1 cellular context compared by ENCODE assay signal in genomic region chr9:98182069-98182820, GRCh38.
TF ChIP-seq lines count a peak whose summit lies in the region.

No MANE protein-coding gene starts in this region.

TF ChIP-seq in K562, 482 proteins besides CTCF, POLR2A, EP300 and RAD21 (continued from another document and continues in another):
- TF ChIP-seq MEF2A (IDR thresholded peaks at IDR 0.05; ENCODE audit: control insufficient read depth, low read depth, low read length) (0 out of 2 replicates have a peak, but pooled peaks have one; percentile 12), YBX1 (IDR thresholded peaks at IDR 0.05) (no peak), NFXL1 (CRISPR knock-in tag; IDR thresholded peaks at IDR 0.05) (no peak), ZNF518B (CRISPR knock-in tag; IDR thresholded peaks at IDR 0.05) (no peak), ZNF668 (CRISPR knock-in tag; IDR thresholded peaks at IDR 0.05) (peak; percentile 21; the same call in 1 of the 2 replicates), SUPT5H (IDR thresholded peaks at IDR 0.05) (no peak), MECOM (CRISPR knock-in tag; IDR thresholded peaks at IDR 0.05) (peak; percentile 44; the same call in 1 of the 2 replicates), RBM25 (IDR thresholded peaks at IDR 0.05; ENCODE audit: low read depth, low read length, severe bottlenecking) (peak; percentile 97), ADNP (tag; IDR thresholded peaks at IDR 0.05) (peak; percentile 99), USF2 (CRISPR knock-in tag; IDR thresholded peaks at IDR 0.05) (no peak), ZBTB49 (CRISPR knock-in tag; IDR thresholded peaks at IDR 0.05; ENCODE audit: borderline replicate concordance) (no peak), PHF20 (IDR thresholded peaks at IDR 0.05; ENCODE audit: partially characterized antibody) (peak; percentile 37), ZNF77 (CRISPR knock-in tag; IDR thresholded peaks at IDR 0.05) (no peak), ZKSCAN8 (CRISPR knock-in tag; IDR thresholded peaks at IDR 0.05) (peak; percentile 6; the same call in 1 of the 2 replicates), GABPB2 (CRISPR knock-in tag; conservative IDR thresholded peaks at IDR 0.05) (no peak), ZBTB33 (CRISPR knock-in tag; IDR thresholded peaks at IDR 0.05) (no peak), MGA (IDR thresholded peaks at IDR 0.05) (no peak), TCFL5 (CRISPR knock-in tag; conservative IDR thresholded peaks at IDR 0.05) (no peak), ZNF316 (IDR thresholded peaks at IDR 0.05) (peak; percentile 28; the same call in 1 of the 2 replicates), RNF2 (IDR thresholded peaks at IDR 0.05) (peak; percentile 68), HMG20B (CRISPR knock-in tag; IDR thresholded peaks at IDR 0.05) (no peak), MIER1 (IDR thresholded peaks at IDR 0.05; ENCODE audit: low read depth) (no peak), CSDE1 (IDR thresholded peaks at IDR 0.05) (0 out of 4 replicates have a peak, but pooled peaks of 1 of the 2 experiments have one; percentile 15), RBM15 (IDR thresholded peaks at IDR 0.05; ENCODE audit: insufficient read depth, low read length) (no peak), MNT (conservative IDR thresholded peaks at IDR 0.05) (peak in 1 of 2 experiments; percentile 27; a peak in 1 of 4 replicates), MBD2 (IDR thresholded peaks at IDR 0.05; ENCODE audit: borderline replicate concordance, low read depth) (no peak), ARID3B (CRISPR knock-in tag; IDR thresholded peaks at IDR 0.05; ENCODE audit: borderline replicate concordance) (no peak), FOSL1 (tag; conservative IDR thresholded peaks at IDR 0.05) (peak; percentile 66), ZFPM2 (CRISPR knock-in tag; IDR thresholded peaks at IDR 0.05) (no peak), NR1H2 (CRISPR knock-in tag; IDR thresholded peaks at IDR 0.05) (no peak), NR3C1 (CRISPR knock-in tag; IDR thresholded peaks at IDR 0.05) (no peak), SRSF9 (IDR thresholded peaks at IDR 0.05; ENCODE audit: borderline replicate concordance, low read depth, low read length) (no peak)
